In genomic region chr12:120301962-120302815, GRCh38 we compare ENCODE assay signal across 8 cellular contexts. TPM values are rescaled to one million over a fixed set of nuclear protein-coding genes. Genes with fewer than 3 reads are reported as not detected.
DNase-seq lines count a peak whose midpoint lies in the region; ATAC-seq and TF ChIP-seq lines count a peak whose summit lies in the region.

Gene SIRT4, plus strand, starts transcription at chr12:120302321. Its CDS starts 1,241 bp downstream, at chr12:120303562.

- no peaks in the 10 kb centered on the region for H3K4me1 ChIP-seq in GM23248 (ENCODE audit: insufficient read depth)

- H3K27me3 Mint-ChIP-seq in activated T-helper 17 cell treated with anti-CD3 and anti-CD28 coated beads, Interleukin-2, amount 50 U/mL, for 72 hours, result no peaks in the 10 kb centered on the region
- peaks cover 4% of the 10 kb centered on the region for H3K27me3 Mint-ChIP-seq in nephron progenitor cell (ENCODE audit: low read depth, poor library complexity)
- H3K27me3 Mint-ChIP-seq in stimulated activated naive CD8-positive, alpha-beta T cell treated with anti-CD3 and anti-CD28 coated beads, Interleukin-15, amount 100 ng/mL, for 72 hours, result no peaks in the 10 kb centered on the region

- peak within 1 kb of the TSS; percentile 97 for H3K4me3 ChIP-seq in GM23248
- H3K4me3 ChIP-seq in fibroblast of the aortic adventitia (ENCODE audit: low read depth, low read length), result peak within 1 kb of the TSS; percentile 82

- no peaks in the 10 kb centered on the region for H3K36me3 ChIP-seq in GM23248 (ENCODE audit: low read depth)

- H2AFZ ChIP-seq in GM23248, result peak within 1 kb of the TSS; percentile 100

- H3F3A ChIP-seq in GM23248 (ENCODE audit: insufficient read depth), result 0 out of 2 replicates have a peak, but pooled peaks cover 5% of the 10 kb centered on the region

- peak within 1 kb of the TSS; percentile 48 for H3K27ac ChIP-seq in GM23248

- H3K79me2 ChIP-seq in GM23248 (ENCODE audit: insufficient read depth), result no peaks in the 10 kb centered on the region

- peak within 1 kb of the TSS; percentile 88 for H3K4me3 Mint-ChIP-seq in activated T-helper 17 cell treated with anti-CD3 and anti-CD28 coated beads, Interleukin-2, amount 50 U/mL, for 72 hours
- peak within 1 kb of the TSS; percentile 94 for H3K4me3 Mint-ChIP-seq in nephron progenitor cell
- peak within 1 kb of the TSS; percentile 94 to 99 for H3K4me3 Mint-ChIP-seq in stimulated activated naive CD8-positive, alpha-beta T cell treated with anti-CD3 and anti-CD28 coated beads, Interleukin-15, amount 100 ng/mL, for 72 hours

- TF ChIP-seq CTCF in fibroblast of the aortic adventitia (IDR thresholded peaks at IDR 0.05; ENCODE audit: insufficient read depth, low read length) (peak; percentile 78), nephron progenitor cell (IDR thresholded peaks at IDR 0.05) (peak; percentile 74)

- H3K9me3 ChIP-seq in GM23248 (ENCODE audit: low read depth), result no peaks in the 10 kb centered on the region

- H3K27me3 ChIP-seq in GM23248 (replicated peaks; ENCODE audit: insufficient read depth), result no peaks in the 10 kb centered on the region

- 4 to 5% methylated on average over 31 of the region's 31 CpGs for WGBS in GM23248 (ENCODE audit: low coverage in 1 of 2, low lambda C conversion rate in 2 of 2, missing lambda C conversion rate in 2 of 2), 2 experiments

- H3K4me1 Mint-ChIP-seq in activated T-helper 17 cell treated with anti-CD3 and anti-CD28 coated beads, Interleukin-2, amount 50 U/mL, for 72 hours, result peaks cover 6% of the 10 kb centered on the region
- H3K4me1 Mint-ChIP-seq in nephron progenitor cell, result peaks cover 18% of the 10 kb centered on the region
- peaks cover 14% of the 10 kb centered on the region for H3K4me1 Mint-ChIP-seq in stimulated activated naive CD8-positive, alpha-beta T cell treated with anti-CD3 and anti-CD28 coated beads, Interleukin-15, amount 100 ng/mL, for 72 hours

- no peaks in the 10 kb centered on the region for H3K9me2 ChIP-seq in GM23248 (ENCODE audit: insufficient read depth)

- peak within 1 kb of the TSS; percentile 72 for H3K27ac Mint-ChIP-seq in activated T-helper 17 cell treated with anti-CD3 and anti-CD28 coated beads, Interleukin-2, amount 50 U/mL, for 72 hours
- peak within 1 kb of the TSS; percentile 96 for H3K27ac Mint-ChIP-seq in nephron progenitor cell
- H3K27ac Mint-ChIP-seq in stimulated activated naive CD8-positive, alpha-beta T cell treated with anti-CD3 and anti-CD28 coated beads, Interleukin-15, amount 100 ng/mL, for 72 hours, result peak within 1 kb of the TSS; percentile 94 to 97

- H3K9ac ChIP-seq in GM23248, result peak within 1 kb of the TSS; percentile 83

- no peaks in the 10 kb centered on the region for H4K20me1 ChIP-seq in GM23248 (ENCODE audit: insufficient read depth)

- peak within 1 kb of the TSS; percentile 83 for H3K4me2 ChIP-seq in GM23248 (ENCODE audit: unreplicated experiment)

- peak; percentile 100 for ATAC-seq in activated T-helper 17 cell treated with anti-CD3 and anti-CD28 coated beads, Interleukin-2, amount 50 U/mL, for 72 hours (replicated peaks)
- ATAC-seq in stimulated activated naive CD8-positive, alpha-beta T cell treated with anti-CD3 and anti-CD28 coated beads, Interleukin-15, amount 100 ng/mL, for 72 hours, result peak; percentile 99

- in situ Hi-C loops in GM23248 (cut with MboI), result no loop called here

- no peaks in the 10 kb centered on the region for H3K9me3 Mint-ChIP-seq in activated T-helper 17 cell treated with anti-CD3 and anti-CD28 coated beads, Interleukin-2, amount 50 U/mL, for 72 hours
- no peaks in the 10 kb centered on the region for H3K9me3 Mint-ChIP-seq in nephron progenitor cell
- no peaks in the 10 kb centered on the region for H3K9me3 Mint-ChIP-seq in stimulated activated naive CD8-positive, alpha-beta T cell treated with anti-CD3 and anti-CD28 coated beads, Interleukin-15, amount 100 ng/mL, for 72 hours

- DNase-seq in Daoy (ENCODE audit: low read depth) (peak; percentile 93), GM23248 (peak; percentile 96), Kasumi-1 (lab: John Stamatoyannopoulos, UW) (peak; percentile 96 to 97), RKO (ENCODE audit: low spot score) (peak; percentile 95), fibroblast of the aortic adventitia (ENCODE audit: low read depth) (peak; percentile 96), nephron progenitor cell (peak; percentile 88)
- DNase-seq in stimulated activated naive CD8-positive, alpha-beta T cell treated with anti-CD3 and anti-CD28 coated beads, Interleukin-15, amount 100 ng/mL, for 72 hours, result peak; percentile 84 to 87

- no peaks in the 10 kb centered on the region for H3K36me3 Mint-ChIP-seq in activated T-helper 17 cell treated with anti-CD3 and anti-CD28 coated beads, Interleukin-2, amount 50 U/mL, for 72 hours (ENCODE audit: low read depth)
- H3K36me3 Mint-ChIP-seq in nephron progenitor cell (ENCODE audit: low read depth), result no peaks in the 10 kb centered on the region

RNA-seq across cellular contexts. Expression of gene SIRT4, which starts in this region (rescaled TPM):
- 1.8 and 5.6 TPM in 2 replicates for total RNA-seq in Daoy (2014; rRNA removed; shearing (Covaris generic))
- total RNA-seq in GM23248 (2014; rRNA removed; shearing (Covaris generic)), result not detected in 2 replicates
- polyA plus RNA-seq in GM23248 (2016; fragmentation: Nextera tagmentation; extraction: Ambion mirVana), result 1.4 TPM in 2 replicates
- 1 to 10 TPM; 3.1 to 4.1 TPM for total RNA-seq in activated T-helper 17 cell treated with anti-CD3 and anti-CD28 coated beads, Interleukin-2, amount 50 U/mL, for 72 hours
- 0.90 and 3.6 TPM in 2 replicates for total RNA-seq in fibroblast of the aortic adventitia (ENCODE audit: low replicate concordance)

Comparison
In these comparisons a context has a peak if more than half of its experiments do, and no peak if none do; other contexts are left out.
1. Peak in every context shown above with its lines: DNase-seq, ATAC-seq, H3K4me3 ChIP-seq and H3K27ac ChIP-seq.